Comparison of ENCODE assay signal across 9 cellular contexts in the genomic region with DNA sequence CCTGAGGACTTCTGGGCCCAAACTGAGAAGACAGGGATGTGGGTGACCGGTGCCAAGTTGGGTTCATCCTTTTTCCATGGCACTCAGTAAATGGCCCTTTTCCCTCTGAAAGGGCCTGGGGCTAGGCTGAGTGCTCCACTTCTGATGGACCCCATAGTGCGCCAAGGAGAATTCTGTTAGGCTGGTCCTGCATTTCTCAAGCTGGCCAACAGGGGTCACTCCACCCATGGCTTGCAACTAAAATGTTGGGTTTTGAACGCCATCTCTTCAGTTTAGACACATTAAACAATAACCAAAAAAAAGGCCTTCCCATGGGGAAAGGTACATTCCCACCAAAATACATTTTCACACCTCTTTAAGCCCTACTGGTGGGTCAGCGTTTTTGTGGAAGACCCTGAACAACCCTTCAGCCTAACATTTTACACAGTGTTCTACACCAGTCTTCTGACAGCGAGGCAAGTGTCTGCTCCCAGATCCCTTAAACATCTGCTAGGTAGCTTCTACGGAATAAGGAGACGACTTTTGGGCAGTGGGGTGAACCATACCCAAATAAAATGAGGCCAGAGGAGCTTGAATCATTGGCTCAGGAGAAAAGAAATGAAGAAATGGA. TPM values are rescaled to one million over a fixed set of nuclear protein-coding genes. Genes with fewer than 3 reads are reported as not detected.
A peak's percentile ranks its signal among the peaks of the same experiment; 100 is the strongest.
DNase-seq lines count a peak whose midpoint lies in the region; ATAC-seq, FAIRE-seq and TF ChIP-seq lines count a peak whose summit lies in the region.
"Had no signal": no experiment of that assay in that cellular context is flagged by ENCODE, and none has a peak within 500 bp of the region (broad histone marks: within the 10 kb centered on the region; RNA-seq: fewer than 3 reads in every experiment).

No MANE protein-coding gene starts in this region.

- peaks cover 31% of the 10 kb centered on the region for H3K27me3 Mint-ChIP-seq in activated CD4-positive, alpha-beta memory T cell treated with anti-CD3 and anti-CD28 coated beads for 36 hours

- H2AFZ ChIP-seq in keratinocyte (ENCODE audit: control insufficient read depth, low read length) = no peak overlapping the region

- H3K4me1 ChIP-seq in keratinocyte (ENCODE audit: control insufficient read depth, extremely low read depth, insufficient read depth, low read length) = peaks cover 30% of the 10 kb centered on the region

- H3K9me1 ChIP-seq in keratinocyte (ENCODE audit: control insufficient read depth, extremely low read depth, insufficient read depth, low read length) = no peaks in the 10 kb centered on the region

- TF ChIP-seq CTCF in AG04450 (IDR thresholded peaks at IDR 0.05; ENCODE audit: low read depth, low read length) (peak; percentile 54), GM12864 (IDR thresholded peaks at IDR 0.05; ENCODE audit: low read depth, low read length, missing control alignments) (peak; percentile 80), keratinocyte (optimal IDR thresholded peaks at IDR 0.05 in 1 of 3, IDR thresholded peaks at IDR 0.05 in 1 of 3, conservative IDR thresholded peaks at IDR 0.05 in 1 of 3; ENCODE audit: extremely low read depth in 1 of 3, insufficient read depth in 2 of 3, low read length in 3 of 3) (peak in 2 of 3 experiments; percentile 56 to 76)

- H3K27me3 ChIP-seq in AG04450 (ENCODE audit: control insufficient read depth, insufficient read depth, low read length) (peaks cover 48% of the 10 kb centered on the region), keratinocyte (ENCODE audit: control insufficient read depth, extremely low read depth, insufficient read depth, low read length) (peaks cover 34% of the 10 kb centered on the region)

- H3K4me3 ChIP-seq in AG04450 (ENCODE audit: low read depth, low read length) = no peak overlapping the region
- H3K4me3 ChIP-seq in GM12864 (ENCODE audit: low read depth, low read length) = no peak overlapping the region
- H3K4me3 ChIP-seq in keratinocyte (ENCODE audit: control insufficient read depth in 2 of 3, extremely low read depth in 1 of 3, insufficient read depth in 2 of 3, low read depth in 1 of 3, low read length in 3 of 3) = no peak overlapping the region

- H3K9ac ChIP-seq in keratinocyte (ENCODE audit: control insufficient read depth, extremely low read depth, insufficient read depth, low read length) = no peak overlapping the region

- CTCF ChIA-PET in AG04450 (lab: Charles Lee) = interaction anchor here (1.8 kb wide), 1 partner anchor 30 kb away, joined by 6 read pairs; no protein-coding TSS in a partner anchor
- CTCF ChIA-PET in activated CD4-positive, alpha-beta memory T cell treated with anti-CD3 and anti-CD28 coated beads for 36 hours (lab: Charles Lee) = interaction anchor here (0.6 to 2.7 kb wide), 12 partner anchors 18 to 125 kb away, joined by 3 to 36 read pairs (median 4); a partner anchor contains a TSS

- no peaks in the 10 kb centered on the region for H3K36me3 Mint-ChIP-seq in activated CD4-positive, alpha-beta memory T cell treated with anti-CD3 and anti-CD28 coated beads for 36 hours

- H3K27ac ChIP-seq in AG04450 (ENCODE audit: low read depth, low read length) = no peak overlapping the region
- H3K27ac ChIP-seq in keratinocyte (ENCODE audit: control insufficient read depth, insufficient read depth, low read length) = no peak overlapping the region

- peaks cover 10% of the 10 kb centered on the region for H4K20me1 ChIP-seq in keratinocyte (ENCODE audit: control insufficient read depth, extremely low read depth, insufficient read depth, low read length)

- H3K36me3 ChIP-seq in keratinocyte (ENCODE audit: control insufficient read depth in 2 of 2, extremely low read depth in 1 of 2, insufficient read depth in 2 of 2, low read length in 2 of 2) = no peaks in the 10 kb centered on the region

- ATAC-seq in GM21786 (IDR thresholded peaks at IDR 0.05; ENCODE audit: unreplicated experiment) = no peak
- no peak for ATAC-seq in HG02970 (IDR thresholded peaks at IDR 0.05; ENCODE audit: low FRiP score, unreplicated experiment)
- no peak for ATAC-seq in GM19455 (IDR thresholded peaks at IDR 0.05; ENCODE audit: unreplicated experiment)

- no peaks in the 10 kb centered on the region for H3K79me2 ChIP-seq in keratinocyte (ENCODE audit: control insufficient read depth, insufficient read depth, low read length)

- no peaks in the 10 kb centered on the region for H3K4me1 Mint-ChIP-seq in activated CD4-positive, alpha-beta memory T cell treated with anti-CD3 and anti-CD28 coated beads for 36 hours (ENCODE audit: low read depth)

- H3K9me3 ChIP-seq in AG04450 (ENCODE audit: control insufficient read depth, insufficient read depth, low read length) (peaks cover 3% of the 10 kb centered on the region), keratinocyte (ENCODE audit: control insufficient read depth, low read depth, low read length) (no peaks in the 10 kb centered on the region)

- intact Hi-C loops in activated CD4-positive, alpha-beta memory T cell treated with anti-CD3 and anti-CD28 coated beads for 36 hours (cut with micrococcal nuclease) = loop anchor here (1.0 kb wide), 1 partner anchor 29 kb away; no protein-coding TSS in a partner anchor

- no peak overlapping the region for H3K4me2 ChIP-seq in keratinocyte (ENCODE audit: control insufficient read depth, extremely low read depth, insufficient read depth, low read depth, low read length)

- dilution Hi-C loops in keratinocyte (cut with MboI; ENCODE audit: extremely low pct_ligation_motif_present, low sequenced_read_pairs) = no loop called here

- FAIRE-seq in keratinocyte (lab: Jason Lieb, UNC) = no peak

- POLR2A ChIA-PET in AG04450 (lab: Yijun Ruan, JAX) = no interaction called here
- POLR2A ChIA-PET in activated CD4-positive, alpha-beta memory T cell treated with anti-CD3 and anti-CD28 coated beads for 36 hours (lab: Charles Lee) = no interaction called here

- H3K9me3 Mint-ChIP-seq in activated CD4-positive, alpha-beta memory T cell treated with anti-CD3 and anti-CD28 coated beads for 36 hours = no peaks in the 10 kb centered on the region

- H3K27ac Mint-ChIP-seq in activated CD4-positive, alpha-beta memory T cell treated with anti-CD3 and anti-CD28 coated beads for 36 hours = no peak overlapping the region

- no peak overlapping the region for H3K4me3 Mint-ChIP-seq in activated CD4-positive, alpha-beta memory T cell treated with anti-CD3 and anti-CD28 coated beads for 36 hours

- no peak for DNase-seq in AG04450 (ENCODE audit: low read depth, low spot score)
- DNase-seq in GM12864 (ENCODE audit: low read depth) = no peak
- peak; percentile 49 for DNase-seq in activated CD4-positive, alpha-beta memory T cell treated with anti-CD3 and anti-CD28 coated beads for 36 hours
- DNase-seq in keratinocyte (ENCODE audit: low read depth, low spot score) = no peak
- DNase-seq in SKM-1 (lab: John Stamatoyannopoulos, UW; ENCODE audit: unreplicated experiment) = no peak
- DNase-seq: activated effector memory CD4-positive, alpha-beta T cell treated with anti-CD3 and anti-CD28 coated beads, Interleukin-2, amount 50 U/mL, for 16 hours had no signal

RNA-seq across cellular contexts. Expression of a gene that starts 27.3 kb away (rescaled TPM):
- polyA plus RNA-seq in AG04450 (2011; rRNA removed) (not detected in 2 replicates), keratinocyte (0.42 to 1.5 TPM (median 0.66 TPM) in 3 replicates)
- not detected in 2 replicates for polyA minus RNA-seq in AG04450 (2011; rRNA and poly(A)+ RNA removed)
- total RNA-seq in activated CD4-positive, alpha-beta memory T cell treated with anti-CD3 and anti-CD28 coated beads for 36 hours = not detected
- polyA plus RNA-seq in keratinocyte (2011; ENCODE audit: low read depth) = not detected
- 0.60 and 2.1 TPM in 2 replicates for polyA plus RNA-seq in keratinocyte (2011; cell fraction: cytosol; rRNA removed)
- 1.9 and 4.1 TPM in 2 replicates for polyA plus RNA-seq in keratinocyte (2011; cell fraction: nucleus; rRNA removed)
- 1.8 TPM in 1 of 2 replicates, not detected in the other for polyA plus RNA-seq in keratinocyte (2012; ENCODE audit: low replicate concordance)
- polyA minus RNA-seq in keratinocyte = 0.76 to 2.2 TPM (median 1.0 TPM) in 3 replicates
- not detected for polyA minus RNA-seq in keratinocyte (2011; cell fraction: cytosol; rRNA and poly(A)+ RNA removed)
- polyA minus RNA-seq in keratinocyte (2011; cell fraction: nucleus; rRNA and poly(A)+ RNA removed) = 1.7 TPM in 2 replicates

RNA-seq across cellular contexts. Expression of a gene that starts 39.5 kb away (rescaled TPM):
- 0.09 TPM in 1 of 2 replicates, not detected in the other for polyA plus RNA-seq in AG04450 (2011; rRNA removed)
- not detected in 2 replicates for polyA minus RNA-seq in AG04450 (2011; rRNA and poly(A)+ RNA removed)
- total RNA-seq in activated CD4-positive, alpha-beta memory T cell treated with anti-CD3 and anti-CD28 coated beads for 36 hours = under 1 TPM; 0.26 to 0.36 TPM
- 0.06 TPM in 1 of 3 replicates, not detected in the others for polyA plus RNA-seq in keratinocyte
- polyA plus RNA-seq in keratinocyte (2011; ENCODE audit: low read depth) = not detected
- 0.06 TPM in 1 of 2 replicates, not detected in the other for polyA plus RNA-seq in keratinocyte (2011; cell fraction: cytosol; rRNA removed)
- not detected in 2 replicates for polyA plus RNA-seq in keratinocyte (2011; cell fraction: nucleus; rRNA removed)
- polyA plus RNA-seq in keratinocyte (2012; ENCODE audit: low replicate concordance) = not detected in 2 replicates
- not detected in 3 replicates for polyA minus RNA-seq in keratinocyte
- not detected for polyA minus RNA-seq in keratinocyte (2011; cell fraction: cytosol; rRNA and poly(A)+ RNA removed)
- not detected in 2 replicates for polyA minus RNA-seq in keratinocyte (2011; cell fraction: nucleus; rRNA and poly(A)+ RNA removed)

RNA-seq across cellular contexts. Expression of a gene that starts 49.7 kb away (rescaled TPM):
- polyA plus RNA-seq in AG04450 (2011; rRNA removed) (19.4 and 25.4 TPM in 2 replicates), keratinocyte (21.9 to 37.0 TPM (median 23.4 TPM) in 3 replicates)
- polyA minus RNA-seq in AG04450 (2011; rRNA and poly(A)+ RNA removed) = 8.6 and 15.6 TPM in 2 replicates
- 10 to 100 TPM; 29.3 to 31.1 TPM for total RNA-seq in activated CD4-positive, alpha-beta memory T cell treated with anti-CD3 and anti-CD28 coated beads for 36 hours
- polyA plus RNA-seq in keratinocyte (2011; ENCODE audit: low read depth) = 11.6 TPM
- polyA plus RNA-seq in keratinocyte (2011; cell fraction: cytosol; rRNA removed) = 18.1 and 29.3 TPM in 2 replicates
- polyA plus RNA-seq in keratinocyte (2011; cell fraction: nucleus; rRNA removed) = 16.7 and 21.0 TPM in 2 replicates
- 19.6 and 22.4 TPM in 2 replicates for polyA plus RNA-seq in keratinocyte (2012; ENCODE audit: low replicate concordance)
- polyA minus RNA-seq in keratinocyte = 6.8 to 13.4 TPM (median 10.4 TPM) in 3 replicates
- 21.9 TPM for polyA minus RNA-seq in keratinocyte (2011; cell fraction: cytosol; rRNA and poly(A)+ RNA removed)
- 6.3 and 8.3 TPM in 2 replicates for polyA minus RNA-seq in keratinocyte (2011; cell fraction: nucleus; rRNA and poly(A)+ RNA removed)

RNA-seq across cellular contexts. Expression of a gene that starts 58.1 kb away (rescaled TPM):
- polyA plus RNA-seq in AG04450 (2011; rRNA removed) (97.6 and 103 TPM in 2 replicates), keratinocyte (71.0 to 129 TPM (median 106 TPM) in 3 replicates)
- 52.7 and 58.4 TPM in 2 replicates for polyA minus RNA-seq in AG04450 (2011; rRNA and poly(A)+ RNA removed)
- 10 to 100 TPM; 85.3 to 87.3 TPM for total RNA-seq in activated CD4-positive, alpha-beta memory T cell treated with anti-CD3 and anti-CD28 coated beads for 36 hours
- 13.1 TPM for polyA plus RNA-seq in keratinocyte (2011; ENCODE audit: low read depth)
- polyA plus RNA-seq in keratinocyte (2011; cell fraction: cytosol; rRNA removed) = 97.7 and 102 TPM in 2 replicates
- 71.2 and 72.3 TPM in 2 replicates for polyA plus RNA-seq in keratinocyte (2011; cell fraction: nucleus; rRNA removed)
- polyA plus RNA-seq in keratinocyte (2012; ENCODE audit: low replicate concordance) = 101 and 106 TPM in 2 replicates
- polyA minus RNA-seq in keratinocyte = 50.8 to 68.0 TPM (median 51.7 TPM) in 3 replicates
- 43.0 TPM for polyA minus RNA-seq in keratinocyte (2011; cell fraction: cytosol; rRNA and poly(A)+ RNA removed)
- polyA minus RNA-seq in keratinocyte (2011; cell fraction: nucleus; rRNA and poly(A)+ RNA removed) = 13.6 TPM in 2 replicates
